In genomic region chr15:65832549-65833364, GRCh38 we compare ENCODE assay signal across 8 cellular contexts. TPM values are rescaled to one million over a fixed set of nuclear protein-coding genes. Genes with fewer than 3 reads are reported as not detected.
DNase-seq lines count a peak whose midpoint lies in the region; ATAC-seq and TF ChIP-seq lines count a peak whose summit lies in the region.

No MANE protein-coding gene starts in this region.

- peaks cover 40% of the 10 kb centered on the region for H3K4me1 Mint-ChIP-seq in activated T-helper 17 cell treated with anti-CD3 and anti-CD28 coated beads, Interleukin-2, amount 50 U/mL, for 72 hours
- H3K4me1 Mint-ChIP-seq in stimulated activated naive B cell treated with anti-CD40 and anti-IgM and Interleukin-4, amounts not matched to agents 10 μg/mL and 1 μg/mL and 100 μg/mL, for 72 hours = peaks cover 40 to 63% of the 10 kb centered on the region in 2 donors

- H3K27me3 ChIP-seq in Peyer's patch (no peaks in the 10 kb centered on the region), fibroblast of lung (ENCODE audit: control insufficient read depth, insufficient read depth, low read length) (no peaks in the 10 kb centered on the region), muscle layer of duodenum (ENCODE audit: low read depth, low read length) (no peaks in the 10 kb centered on the region)

- H3K9me3 ChIP-seq in Peyer's patch (no peaks in the 10 kb centered on the region), fibroblast of lung (ENCODE audit: control insufficient read depth, insufficient read depth, low read depth, low read length) (no peaks in the 10 kb centered on the region), muscle layer of duodenum (ENCODE audit: control insufficient read depth in 1 of 2, low read length in 2 of 2) (no peaks in the 10 kb centered on the region)

- peak overlapping the region; percentile 79 for H3K4me2 ChIP-seq in fibroblast of lung (ENCODE audit: extremely low read depth, insufficient read depth, low read length)

- no peaks in the 10 kb centered on the region for H3K36me3 ChIP-seq in Peyer's patch
- H3K36me3 ChIP-seq in fibroblast of lung (ENCODE audit: control insufficient read depth, insufficient read depth, low read length) = no peaks in the 10 kb centered on the region
- no peaks in the 10 kb centered on the region for H3K36me3 ChIP-seq in muscle layer of duodenum (ENCODE audit: control insufficient read depth in 1 of 2, insufficient read depth in 2 of 2, low read length in 2 of 2)

- peak overlapping the region in 3 of 4 donors; percentile 10 to 40 (median 25) for H3K4me3 ChIP-seq in Peyer's patch
- H3K4me3 ChIP-seq in fibroblast of lung (replicated peaks in 1 of 4; ENCODE audit: control extremely low read depth in 1 of 4, insufficient read depth in 1 of 4, low read depth in 3 of 4, low read length in 4 of 4) = peak overlapping the region in 1 of 4 experiments; percentile 34
- H3K4me3 ChIP-seq in muscle layer of duodenum (ENCODE audit: low read depth in 1 of 2, low read length in 2 of 2) = peak overlapping the region; percentile 14 to 48

- peak overlapping the region; percentile 91 for H3K4me3 Mint-ChIP-seq in activated T-helper 17 cell treated with anti-CD3 and anti-CD28 coated beads, Interleukin-2, amount 50 U/mL, for 72 hours
- H3K4me3 Mint-ChIP-seq in stimulated activated naive B cell treated with anti-CD40 and anti-IgM and Interleukin-4, amounts not matched to agents 10 μg/mL and 1 μg/mL and 100 μg/mL, for 72 hours = peak overlapping the region; percentile 82 to 86

- DNase-seq in DMS79 treated with DMSO at 0.1 percent for 48 hours (lab: John Stamatoyannopoulos, UW) (peak; percentile 90), KBM-7 (peak; percentile 95), Peyer's patch (peak; percentile 45 to 89 (median 81)), fibroblast of lung (ENCODE audit: low read depth in 2 of 2) (peak; percentile 88 to 91)
- peak; percentile 47 for DNase-seq in stimulated activated naive B cell treated with anti-CD40 and anti-IgM and Interleukin-4, amounts not matched to agents 10 μg/mL and 1 μg/mL and 100 μg/mL, for 72 hours

- peak overlapping the region; percentile 64 to 91 (median 75) for H3K27ac ChIP-seq in Peyer's patch
- H3K27ac ChIP-seq in fibroblast of lung (ENCODE audit: insufficient read depth, low read length) = peak overlapping the region; percentile 36
- H3K27ac ChIP-seq in muscle layer of duodenum (ENCODE audit: low read length) = peak overlapping the region; percentile 82

- H3K9ac ChIP-seq in fibroblast of lung (ENCODE audit: insufficient read depth, low read length) = no peak overlapping the region

- ATAC-seq in activated T-helper 17 cell treated with anti-CD3 and anti-CD28 coated beads, Interleukin-2, amount 50 U/mL, for 72 hours (replicated peaks) = peak; percentile 76
- peak; percentile 73 to 75 for ATAC-seq in stimulated activated naive B cell treated with anti-CD40 and anti-IgM and Interleukin-4, amounts not matched to agents 10 μg/mL and 1 μg/mL and 100 μg/mL, for 72 hours (replicated peaks)
- no peak for ATAC-seq in HG03175 (IDR thresholded peaks at IDR 0.05; ENCODE audit: unreplicated experiment)

- H3K79me2 ChIP-seq in fibroblast of lung (ENCODE audit: control insufficient read depth, insufficient read depth, low read length) = no peaks in the 10 kb centered on the region

- H3K4me1 ChIP-seq in Peyer's patch (peaks cover 0 to 24% (median 7%) of the 10 kb centered on the region in 4 donors), fibroblast of lung (ENCODE audit: control insufficient read depth, extremely low read depth, insufficient read depth, low read length) (peaks cover 6% of the 10 kb centered on the region), muscle layer of duodenum (ENCODE audit: control insufficient read depth in 1 of 2, insufficient read depth in 2 of 2, low read length in 2 of 2) (peaks cover 14 to 30% of the 10 kb centered on the region in 2 donors)

- no peaks in the 10 kb centered on the region for H3K36me3 Mint-ChIP-seq in activated T-helper 17 cell treated with anti-CD3 and anti-CD28 coated beads, Interleukin-2, amount 50 U/mL, for 72 hours (ENCODE audit: low read depth)
- H3K36me3 Mint-ChIP-seq in stimulated activated naive B cell treated with anti-CD40 and anti-IgM and Interleukin-4, amounts not matched to agents 10 μg/mL and 1 μg/mL and 100 μg/mL, for 72 hours = no peaks in the 10 kb centered on the region

- peak overlapping the region; percentile 64 for H2AFZ ChIP-seq in fibroblast of lung (ENCODE audit: low read length)

- H3K27me3 Mint-ChIP-seq in activated T-helper 17 cell treated with anti-CD3 and anti-CD28 coated beads, Interleukin-2, amount 50 U/mL, for 72 hours = no peaks in the 10 kb centered on the region
- H3K27me3 Mint-ChIP-seq in stimulated activated naive B cell treated with anti-CD40 and anti-IgM and Interleukin-4, amounts not matched to agents 10 μg/mL and 1 μg/mL and 100 μg/mL, for 72 hours = no peaks in the 10 kb centered on the region

- no peak for TF ChIP-seq POLR2A in Peyer's patch (IDR thresholded peaks at IDR 0.05)

- in situ Hi-C loops in KBM-7 (cut with MboI; ENCODE audit: low pct_unique_long_range_greater_than_20kb, low sequenced_read_pairs) = no loop called here

- peak in 3 of 6 experiments; percentile 37 to 50 (median 49) for TF ChIP-seq CTCF in Peyer's patch (IDR thresholded peaks at IDR 0.05)
- peak; percentile 18 to 19 for TF ChIP-seq CTCF in fibroblast of lung (conservative IDR thresholded peaks at IDR 0.05 in 1 of 2, IDR thresholded peaks at IDR 0.05 in 1 of 2; ENCODE audit: low read depth in 1 of 2, low read length in 2 of 2)

- no peaks in the 10 kb centered on the region for H3K9me3 Mint-ChIP-seq in activated T-helper 17 cell treated with anti-CD3 and anti-CD28 coated beads, Interleukin-2, amount 50 U/mL, for 72 hours
- no peaks in the 10 kb centered on the region for H3K9me3 Mint-ChIP-seq in stimulated activated naive B cell treated with anti-CD40 and anti-IgM and Interleukin-4, amounts not matched to agents 10 μg/mL and 1 μg/mL and 100 μg/mL, for 72 hours

- peak overlapping the region; percentile 99 for H3K27ac Mint-ChIP-seq in activated T-helper 17 cell treated with anti-CD3 and anti-CD28 coated beads, Interleukin-2, amount 50 U/mL, for 72 hours
- H3K27ac Mint-ChIP-seq in stimulated activated naive B cell treated with anti-CD40 and anti-IgM and Interleukin-4, amounts not matched to agents 10 μg/mL and 1 μg/mL and 100 μg/mL, for 72 hours = peak overlapping the region; percentile 98

- H4K20me1 ChIP-seq in fibroblast of lung (ENCODE audit: control insufficient read depth, extremely low read depth, insufficient read depth, low read length) = no peaks in the 10 kb centered on the region

RNA-seq across cellular contexts. Expression of gene RAB11A, which starts 36.5 kb away (rescaled TPM):
- total RNA-seq in Peyer's patch (100 to 1,000 TPM; 144 to 220 (median 199) TPM), fibroblast of lung (38.8 and 56.8 TPM in 2 replicates)
- 100 to 1,000 TPM; 108 to 143 TPM for total RNA-seq in activated T-helper 17 cell treated with anti-CD3 and anti-CD28 coated beads, Interleukin-2, amount 50 U/mL, for 72 hours
- 501 and 527 TPM in 2 replicates for polyA plus RNA-seq in fibroblast of lung
- 216 and 245 TPM in 2 replicates for polyA plus RNA-seq in fibroblast of lung (2012)
- polyA minus RNA-seq in fibroblast of lung (ENCODE audit: low replicate concordance) = 17.5 and 61.6 TPM in 2 replicates

RNA-seq across cellular contexts. Expression of gene DENND4A, which starts 40.7 kb away (rescaled TPM):
- total RNA-seq in Peyer's patch (10 to 100 TPM; 16.6 to 70.1 (median 24.5) TPM), fibroblast of lung (24.9 and 30.6 TPM in 2 replicates)
- 10 to 100 TPM; 48.2 to 61.2 TPM for total RNA-seq in activated T-helper 17 cell treated with anti-CD3 and anti-CD28 coated beads, Interleukin-2, amount 50 U/mL, for 72 hours
- polyA plus RNA-seq in fibroblast of lung = 13.5 and 16.7 TPM in 2 replicates
- polyA plus RNA-seq in fibroblast of lung (2012) = 8.1 and 10.4 TPM in 2 replicates
- polyA minus RNA-seq in fibroblast of lung (ENCODE audit: low replicate concordance) = 8.2 and 12.8 TPM in 2 replicates
